Comparison of ENCODE assay signal across 25 cellular contexts in the genomic region with DNA sequence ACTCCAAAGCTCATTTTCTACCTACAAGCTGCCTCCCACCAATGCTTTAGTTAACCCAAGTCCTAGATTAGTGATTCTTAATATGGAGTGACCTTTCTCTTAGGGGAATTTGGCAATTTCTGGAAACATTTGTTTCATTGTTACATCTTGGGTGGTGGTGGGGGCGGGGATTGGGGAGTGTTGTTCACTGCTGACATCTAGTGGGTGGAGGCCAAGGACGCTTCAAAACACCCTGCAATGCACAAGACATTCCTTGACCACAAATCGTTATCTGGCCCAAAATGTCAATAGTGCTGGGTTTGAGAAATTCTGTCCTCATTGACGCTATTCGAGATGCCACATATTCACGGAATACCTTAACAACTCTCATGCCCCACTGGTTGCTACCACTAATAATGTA.
DNase-seq lines count a peak whose midpoint lies in the region; TF ChIP-seq lines count a peak whose summit lies in the region.
"Had no signal": no experiment of that assay in that cellular context is flagged by ENCODE, and none has a peak within 500 bp of the region (broad histone marks: within the 10 kb centered on the region; RNA-seq: fewer than 3 reads in every experiment).

No MANE protein-coding gene starts in this region.

- H3K4me2 ChIP-seq in H9 (ENCODE audit: insufficient read depth, insufficient read length, low read length) = no peak overlapping the region
- no peak overlapping the region for H3K4me2 ChIP-seq in neural progenitor cell

- H4K91ac ChIP-seq in H9 (ENCODE audit: insufficient read length, low read depth, low read length) = no peak overlapping the region

- no peak overlapping the region for H4K5ac ChIP-seq in H9 (ENCODE audit: insufficient read length, low read depth, low read length)

- WGBS in H9 (ENCODE audit: extremely low coverage, insufficient read length, low lambda C conversion rate) = no CpG with 5 or more reads among the region's 6 CpGs

- no peaks in the 10 kb centered on the region for H3K4me1 Mint-ChIP-seq in H9
- H3K4me1 Mint-ChIP-seq in neural progenitor cell = peaks cover 8% of the 10 kb centered on the region
- H3K4me1 Mint-ChIP-seq: activated CD4-positive, alpha-beta memory T cell treated with anti-CD3 and anti-CD28 coated beads, Interleukin-2, amount 10 ng/mL, durations not matched to agents 7 days and 5 days; activated T-helper 17 cell treated with anti-CD3 and anti-CD28 coated beads, Interleukin-2, amount 50 U/mL, for 72 hours; CD4-positive, CD25-positive, alpha-beta regulatory T cell; T-helper 17 cell had no signal

- no peaks in the 10 kb centered on the region for H3F3A ChIP-seq in neural progenitor cell (ENCODE audit: low read depth)

- no peak overlapping the region for H2BK12ac ChIP-seq in H9 (ENCODE audit: insufficient read length, low read depth, low read length)

- H3K9me3 ChIP-seq in H9 (ENCODE audit: control insufficient read depth, low read depth, low read length) (peaks cover 6% of the 10 kb centered on the region), neural progenitor cell (ENCODE audit: low read depth) (no peaks in the 10 kb centered on the region)
- H3K9me3 ChIP-seq: HAP-1, upper lobe of left lung had no signal

- H2BK15ac ChIP-seq in H9 (ENCODE audit: low read depth, low read length) = no peak overlapping the region

- no peak overlapping the region for H3K14ac ChIP-seq in H9 (ENCODE audit: insufficient read depth, low read length)

- H3K36me3 Mint-ChIP-seq in H9 (ENCODE audit: insufficient read depth in 1 of 3, low read depth in 3 of 3) = peaks cover 8 to 9% (median 9%) of the 10 kb centered on the region in 3 experiments; a peak in 3 of 7 replicates
- H3K36me3 Mint-ChIP-seq in neural progenitor cell = no peaks in the 10 kb centered on the region
- H3K36me3 Mint-ChIP-seq: CD4-positive, CD25-positive, alpha-beta regulatory T cell had no signal

- H3K4me3 Mint-ChIP-seq in H9 (no peak overlapping the region), neural progenitor cell (no peak overlapping the region)
- H3K4me3 Mint-ChIP-seq: activated CD4-positive, alpha-beta memory T cell treated with anti-CD3 and anti-CD28 coated beads, Interleukin-2, amount 10 ng/mL, durations not matched to agents 7 days and 5 days; activated T-helper 17 cell treated with anti-CD3 and anti-CD28 coated beads, Interleukin-2, amount 50 U/mL, for 72 hours; CD4-positive, CD25-positive, alpha-beta regulatory T cell; nephron; T-helper 17 cell had no signal

- H3K79me2 ChIP-seq in H9 (ENCODE audit: insufficient read depth, low read length) (no peaks in the 10 kb centered on the region), neural progenitor cell (ENCODE audit: low read depth) (no peaks in the 10 kb centered on the region)

- H3K27ac ChIP-seq in H9 (ENCODE audit: insufficient read length, low read depth, low read length) (no peak overlapping the region), neural progenitor cell (no peak overlapping the region)
- H3K27ac ChIP-seq: SJSA1, upper lobe of left lung had no signal

- DNase-seq in COR-L47 (lab: John Stamatoyannopoulos, UW) (peak; percentile 6), H9 (no peak), OCI-M1 (lab: John Stamatoyannopoulos, UW) (peak; percentile 6), neural progenitor cell (ENCODE audit: low spot score) (no peak), HUDEP-2 (lab: John Stamatoyannopoulos, UW; ENCODE audit: unreplicated experiment in 76 of 76) (no peak), SIG-M5 (lab: John Stamatoyannopoulos, UW) (no peak), GM20000 (ENCODE audit: low spot score) (no peak)
- DNase-seq: activated CD4-positive, alpha-beta memory T cell treated with anti-CD3 and anti-CD28 coated beads, Interleukin-2, amount 10 ng/mL, durations not matched to agents 7 days and 5 days; activated CD4-positive, alpha-beta T cell treated with anti-CD3 and anti-CD28 coated beads for 1 hour; activated CD8-positive, alpha-beta memory T cell treated with anti-CD3 and anti-CD28 coated beads, Interleukin-2, amount 50 U/mL, for 48 hours; activated naive CD4-positive, alpha-beta T cell treated with anti-CD3 and anti-CD28 coated beads, Interleukin-2, amount 50 U/mL, for 16 hours; amygdala; CD4-positive, CD25-positive, alpha-beta regulatory T cell; effector CD8-positive, alpha-beta T cell; kidney; MM.1S; NCI-H1417 treated with DMSO at 0.1 percent for 48 hours; NCI-H774; stimulated activated CD4-positive, alpha-beta T cell treated with anti-CD3 and anti-CD28 coated beads, Interleukin-2, amount 100 ng/mL, for 24 hours; T-helper 17 cell; upper lobe of left lung had no signal

- H4K20me1 ChIP-seq in H9 (ENCODE audit: control insufficient read depth, insufficient read depth, insufficient read length) (no peaks in the 10 kb centered on the region), neural progenitor cell (ENCODE audit: low read depth) (no peaks in the 10 kb centered on the region)

- no peak overlapping the region for H3K4ac ChIP-seq in H9 (ENCODE audit: low read depth, low read length)

- H2BK20ac ChIP-seq in H9 (ENCODE audit: low read depth, low read length, poor library complexity, severe bottlenecking) = no peak overlapping the region

- no peak overlapping the region for H2AFZ ChIP-seq in H9 (ENCODE audit: low read length)
- no peak overlapping the region for H2AFZ ChIP-seq in neural progenitor cell (replicated peaks)

- H2AK5ac ChIP-seq in H9 (ENCODE audit: insufficient read length, low read length) = no peak overlapping the region

- TF ChIP-seq CTCF in H9 (conservative IDR thresholded peaks at IDR 0.05) (peak; percentile 33; the same call in 2 of the 3 replicates), neural progenitor cell (IDR thresholded peaks at IDR 0.05) (peak; percentile 10), GM20000 (IDR thresholded peaks at IDR 0.05; ENCODE audit: extremely low read depth, missing control alignments) (no peak)

- H3K9ac ChIP-seq in H9 (ENCODE audit: extremely low read depth, insufficient read length, low read length) (no peak overlapping the region), neural progenitor cell (no peak overlapping the region)

- H3K18ac ChIP-seq in H9 (ENCODE audit: insufficient read length, low read depth, low read length) = no peak overlapping the region

- no peak overlapping the region for H2BK5ac ChIP-seq in H9 (ENCODE audit: insufficient read length, low read length)

- no peak overlapping the region for H3K23ac ChIP-seq in H9 (ENCODE audit: insufficient read length, low read depth, low read length)

- no peak overlapping the region for H2BK120ac ChIP-seq in H9 (ENCODE audit: low read depth, low read length, poor library complexity, severe bottlenecking)

- H3K27me3 ChIP-seq in H9 (ENCODE audit: insufficient read depth, low read length) = no peaks in the 10 kb centered on the region
- no peaks in the 10 kb centered on the region for H3K27me3 ChIP-seq in neural progenitor cell
- H3K27me3 ChIP-seq: SJSA1, upper lobe of left lung had no signal

- H3K23me2 ChIP-seq in H9 (ENCODE audit: insufficient read length, low read depth, low read length, poor library complexity, severe bottlenecking) = no peaks in the 10 kb centered on the region

- H4K8ac ChIP-seq in H9 (replicated peaks; ENCODE audit: insufficient read length, low read depth, low read length) = no peak overlapping the region

- H3K36me3 ChIP-seq in neural progenitor cell = no peaks in the 10 kb centered on the region
- H3K36me3 ChIP-seq: HAP-1, SJSA1, upper lobe of left lung had no signal

- H3T11ph ChIP-seq in H9 (ENCODE audit: low read length) = no peak overlapping the region

- H3K56ac ChIP-seq in H9 (ENCODE audit: insufficient read length, low read depth, low read length) = no peak overlapping the region

- no peak overlapping the region for H3K4me3 ChIP-seq in neural progenitor cell
- H3K4me3 ChIP-seq: HAP-1, SJSA1, upper lobe of left lung had no signal

- no peaks in the 10 kb centered on the region for H3K79me1 ChIP-seq in H9 (ENCODE audit: insufficient read depth, low read depth, low read length, poor library complexity, severe bottlenecking)

- H3K27ac Mint-ChIP-seq in H9 = no peak overlapping the region
- H3K27ac Mint-ChIP-seq in neural progenitor cell = no peak overlapping the region
- H3K27ac Mint-ChIP-seq: activated CD4-positive, alpha-beta memory T cell treated with anti-CD3 and anti-CD28 coated beads, Interleukin-2, amount 10 ng/mL, durations not matched to agents 7 days and 5 days; activated T-helper 17 cell treated with anti-CD3 and anti-CD28 coated beads, Interleukin-2, amount 50 U/mL, for 72 hours; CD4-positive, CD25-positive, alpha-beta regulatory T cell; nephron; T-helper 17 cell had no signal

- H3K27me3 Mint-ChIP-seq in H9 (ENCODE audit: low read depth) (no peaks in the 10 kb centered on the region), neural progenitor cell (ENCODE audit: insufficient read depth, low read depth) (peaks cover 8% of the 10 kb centered on the region)
- H3K27me3 Mint-ChIP-seq: activated CD4-positive, alpha-beta memory T cell treated with anti-CD3 and anti-CD28 coated beads, Interleukin-2, amount 10 ng/mL, durations not matched to agents 7 days and 5 days; activated T-helper 17 cell treated with anti-CD3 and anti-CD28 coated beads, Interleukin-2, amount 50 U/mL, for 72 hours; CD4-positive, CD25-positive, alpha-beta regulatory T cell; T-helper 17 cell had no signal

- H3K9me3 Mint-ChIP-seq in H9 (peaks cover 9 to 11% of the 10 kb centered on the region in 2 experiments; a peak in 4 of 5 replicates), neural progenitor cell (no peaks in the 10 kb centered on the region)
- H3K9me3 Mint-ChIP-seq: nephron had no signal

- H3K4me1 ChIP-seq in H9 (ENCODE audit: insufficient read depth, low read length) (no peaks in the 10 kb centered on the region), neural progenitor cell (peaks cover 8% of the 10 kb centered on the region)
- H3K4me1 ChIP-seq: HAP-1, SJSA1, upper lobe of left lung had no signal

Comparison
In these comparisons a context has a peak if more than half of its experiments do, and no peak if none do; other contexts are left out.
1. DNase-seq: peak in COR-L47 (single experiment) and OCI-M1 (single experiment); none in H9 (single experiment), neural progenitor cell (single experiment), HUDEP-2 (0 of 76), SIG-M5 (single experiment) and GM20000 (single experiment).